25 cellular contexts compared by ENCODE assay signal in the genomic region with DNA sequence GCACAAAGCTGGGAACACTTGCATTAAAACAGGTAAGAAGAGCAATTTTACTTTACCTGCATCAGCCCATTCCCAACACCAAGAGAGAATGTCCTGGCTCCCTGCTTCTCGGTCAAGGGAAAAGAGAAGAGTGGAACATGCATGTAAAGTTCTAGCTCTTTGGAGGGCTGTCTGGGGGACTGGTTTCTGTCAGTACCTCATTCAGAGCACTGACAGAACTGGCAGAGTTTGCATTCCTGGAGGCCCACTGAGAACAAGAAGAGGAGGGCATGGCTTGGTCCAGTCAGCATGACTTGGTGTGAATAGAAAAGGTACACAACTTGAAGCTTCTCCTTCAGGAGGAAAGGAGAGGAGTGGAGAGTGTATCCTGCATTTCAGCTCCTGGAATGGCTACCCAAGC.
"Had no signal": no experiment of that assay in that cellular context is flagged by ENCODE, and none has a peak within 500 bp of the region (broad histone marks: within the 10 kb centered on the region; RNA-seq: fewer than 3 reads in every experiment).

No MANE protein-coding gene starts in this region.

- H3K4me2 ChIP-seq: hepatocyte had no signal

- H3K4me1 ChIP-seq: heart right ventricle, right atrium auricular region, spleen, stomach, testis, thyroid gland, transverse colon, upper lobe of left lung, vagina had no signal

- DNase-seq: heart right ventricle; kidney glomerular epithelial cell; left cardiac atrium; mesendoderm; mucosa of descending colon; naive thymus-derived CD4-positive, alpha-beta T cell; nucleus accumbens; spleen; stimulated activated CD4-positive, alpha-beta T cell treated with anti-CD3 and anti-CD28 coated beads, Interleukin-4, amount 100 ng/mL, for 24 hours; stimulated activated CD8-positive, alpha-beta memory T cell treated with anti-CD3 and anti-CD28 coated beads, Interleukin-4, amount 100 ng/mL, for 48 hours; stimulated activated naive B cell treated with anti-CD40 and anti-IgM and Interleukin-4, amounts not matched to agents 10 μg/mL and 1 μg/mL and 100 μg/mL, for 72 hours; stimulated activated naive CD8-positive, alpha-beta T cell treated with anti-CD3 and anti-CD28 coated beads, Interleukin-15, Interleukin-2, amounts not matched to agents 100 U/mL and 50 U/mL, for 24 hours; stomach; testis; thyroid gland; transverse colon; upper lobe of left lung had no signal

- H3K27ac ChIP-seq: heart right ventricle, hepatocyte, right atrium auricular region, skin epidermis, spleen, stomach, testis, thyroid gland, transverse colon, upper lobe of left lung, vagina had no signal

- ATAC-seq: heart right ventricle; left cardiac atrium; left lobe of liver; mucosa of descending colon; naive thymus-derived CD4-positive, alpha-beta T cell; natural killer cell treated with Interleukin-12 subunit alpha and Interleukin-12 subunit beta and Interleukin-15 and Interleukin-18, amount 100 ng/mL, for 72 hours; sciatic nerve; stimulated activated naive B cell treated with anti-CD40 and anti-IgM and Interleukin-4, amounts not matched to agents 10 μg/mL and 1 μg/mL and 100 μg/mL, for 72 hours; stimulated activated naive CD8-positive, alpha-beta T cell treated with anti-CD3 and anti-CD28 coated beads, Interleukin-15, Interleukin-2, amounts not matched to agents 100 U/mL and 50 U/mL, for 24 hours had no signal

- H3K4me3 ChIP-seq: heart right ventricle, hepatocyte, lung, mucosa of descending colon, right atrium auricular region, skin epidermis, spleen, stomach, testis, thyroid gland, transverse colon, upper lobe of left lung, vagina had no signal

- H3K36me3 ChIP-seq: heart right ventricle, right atrium auricular region, spleen, stomach, thyroid gland, transverse colon, upper lobe of left lung, vagina had no signal

- H3K27me3 ChIP-seq: heart right ventricle, hepatocyte, right atrium auricular region, spleen, stomach, testis, thyroid gland, transverse colon, upper lobe of left lung, vagina had no signal

- H2AFZ ChIP-seq: hepatocyte had no signal

- H3K9me3 ChIP-seq: heart right ventricle, mucosa of descending colon, right atrium auricular region, spleen, stomach, testis, thyroid gland, transverse colon, upper lobe of left lung, vagina had no signal

- H3K79me2 ChIP-seq: hepatocyte had no signal
